ENCODE assay signal across 18 cellular contexts in the genomic region with DNA sequence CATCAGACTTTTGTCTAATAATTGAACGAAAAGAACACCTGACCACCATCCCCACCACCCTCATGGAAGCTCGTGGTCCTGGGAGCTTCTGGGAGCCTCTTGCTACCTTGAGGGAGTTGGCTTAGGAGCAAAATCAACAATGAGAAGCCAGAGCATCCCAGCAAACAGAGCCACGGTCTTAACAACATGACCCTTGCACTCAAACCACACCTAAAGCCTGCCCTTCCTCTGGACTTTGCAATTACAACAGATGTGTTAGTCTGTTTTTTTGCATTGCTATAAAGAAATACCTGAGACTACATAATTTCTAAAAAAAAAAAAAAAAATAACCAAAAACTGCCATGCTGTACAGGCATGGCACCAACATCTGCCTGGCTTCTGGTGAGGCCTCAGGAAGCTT.
"Had no signal": no experiment of that assay in that cellular context is flagged by ENCODE, and none has a peak within 500 bp of the region (broad histone marks: within the 10 kb centered on the region; RNA-seq: fewer than 3 reads in every experiment).

No MANE protein-coding gene starts in this region.

- H3K9me3 ChIP-seq: esophagus squamous epithelium, gastroesophageal sphincter, lower lobe of right lung, psoas muscle, suprapubic skin, thyroid gland, upper lobe of right lung, vagina had no signal

- H3K27me3 ChIP-seq: gastroesophageal sphincter, suprapubic skin, thyroid gland, upper lobe of right lung, vagina had no signal

- H3K27ac ChIP-seq: esophagus squamous epithelium, gastroesophageal sphincter, lower lobe of right lung, psoas muscle, suprapubic skin, thyroid gland, upper lobe of right lung, vagina had no signal

- H3K36me3 ChIP-seq: esophagus squamous epithelium, gastroesophageal sphincter, lower lobe of right lung, suprapubic skin, thyroid gland, upper lobe of right lung, vagina had no signal

- DNase-seq: esophagus squamous epithelium; foreskin fibroblast; glutamatergic neuron; immature natural killer cell; lower lobe of right lung; naive B cell; psoas muscle; retina; stimulated activated CD4-positive, alpha-beta T cell treated with anti-CD3 and anti-CD28 coated beads, Interleukin-4, amount 100 ng/mL, for 1 hour; stimulated activated CD8-positive, alpha-beta memory T cell treated with anti-CD3 and anti-CD28 coated beads, Interleukin-4, amount 100 ng/mL, for 48 hours; stimulated activated naive CD8-positive, alpha-beta T cell treated with anti-CD3 and anti-CD28 coated beads, Interleukin-15, Interleukin-2, amounts not matched to agents 100 U/mL and 50 U/mL, for 24 hours; thyroid gland; upper lobe of right lung had no signal

- H3K4me1 ChIP-seq: esophagus squamous epithelium, lower lobe of right lung, suprapubic skin, thyroid gland, upper lobe of right lung, vagina had no signal

- ATAC-seq: gastroesophageal sphincter; lower lobe of right lung; psoas muscle; stimulated activated effector memory CD8-positive, alpha-beta T cell treated with anti-CD3 and anti-CD28 coated beads, Interleukin-12 subunit alpha, Interleukin-12 subunit beta, amount 100 ng/mL, for 72 hours; stimulated activated naive CD8-positive, alpha-beta T cell treated with anti-CD3 and anti-CD28 coated beads, Interleukin-15, Interleukin-2, amounts not matched to agents 100 U/mL and 50 U/mL, for 24 hours; upper lobe of right lung had no signal

- H3K4me3 ChIP-seq: esophagus squamous epithelium, gastroesophageal sphincter, lower lobe of right lung, psoas muscle, smooth muscle cell, suprapubic skin, thyroid gland, upper lobe of right lung, vagina had no signal
